Comparison of ENCODE assay signal across 1 cellular context in the genomic region with DNA sequence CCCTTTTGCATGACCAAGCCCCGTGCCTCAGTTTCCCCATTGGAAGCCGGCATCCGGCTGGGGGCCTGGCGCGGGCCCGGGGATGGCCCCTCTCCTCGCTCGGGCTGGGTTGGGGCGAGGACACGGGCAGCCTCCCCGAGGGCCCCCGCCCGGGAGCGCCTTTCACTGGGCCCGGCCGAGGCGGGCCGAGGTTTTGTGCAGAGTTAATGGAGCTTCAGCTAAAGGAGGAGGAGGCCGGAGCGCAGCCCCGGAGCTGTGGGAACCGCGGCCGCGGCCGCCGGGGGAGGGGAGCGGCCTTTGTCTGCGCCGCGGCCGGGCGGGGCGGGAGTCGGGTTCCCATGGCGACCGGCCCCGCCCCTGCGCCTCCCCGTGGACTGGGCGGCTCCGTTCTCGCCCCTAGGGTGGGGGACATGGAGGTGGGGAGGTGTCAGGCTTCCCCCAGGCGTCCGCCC.
A peak's percentile ranks its signal among the peaks of the same experiment; 100 is the strongest.
TF ChIP-seq lines count a peak whose summit lies in the region.

No MANE protein-coding gene starts in this region.

TF ChIP-seq in K562, 482 proteins besides CTCF, POLR2A, EP300 and RAD21 (continues in another document):
- TF ChIP-seq MBD2 (IDR thresholded peaks at IDR 0.05; ENCODE audit: borderline replicate concordance, low read depth) (no peak), ZC3H8 (IDR thresholded peaks at IDR 0.05) (no peak), NRF1 (conservative IDR thresholded peaks at IDR 0.05 in 1 of 2, IDR thresholded peaks at IDR 0.05 in 1 of 2) (peak in 1 of 2 experiments; percentile 24; a peak in 2 of 4 replicates), ZNF124 (CRISPR knock-in tag; IDR thresholded peaks at IDR 0.05) (no peak), LEF1 (IDR thresholded peaks at IDR 0.05) (no peak), POLR3A (IDR thresholded peaks at IDR 0.05; ENCODE audit: borderline replicate concordance, extremely low read depth, insufficient read depth, insufficient read length) (no peak), ZBED1 (IDR thresholded peaks at IDR 0.05) (no peak), NFRKB (IDR thresholded peaks at IDR 0.05; ENCODE audit: low read depth) (no peak), CREM (IDR thresholded peaks at IDR 0.05; ENCODE audit: low read depth) (no peak), MCM7 (IDR thresholded peaks at IDR 0.05) (no peak), GABPB1 (CRISPR knock-in tag; IDR thresholded peaks at IDR 0.05) (no peak), TGIF2 (CRISPR knock-in tag; IDR thresholded peaks at IDR 0.05) (no peak), NR1H2 (CRISPR knock-in tag; IDR thresholded peaks at IDR 0.05) (no peak), EHMT2 (IDR thresholded peaks at IDR 0.05) (no peak), TCF7L2 (IDR thresholded peaks at IDR 0.05; ENCODE audit: low read depth, low read length) (no peak), JUNB (CRISPR knock-in tag; conservative IDR thresholded peaks at IDR 0.05) (no peak), L3MBTL2 (IDR thresholded peaks at IDR 0.05) (no peak), NFE2 (IDR thresholded peaks at IDR 0.05; ENCODE audit: low read depth) (no peak), TCFL5 (CRISPR knock-in tag; conservative IDR thresholded peaks at IDR 0.05) (no peak), ZNF57 (CRISPR knock-in tag; IDR thresholded peaks at IDR 0.05) (no peak), LCOR (CRISPR knock-in tag; IDR thresholded peaks at IDR 0.05) (no peak), PRMT5 (CRISPR knock-in tag; IDR thresholded peaks at IDR 0.05) (no peak), NFXL1 (CRISPR knock-in tag; IDR thresholded peaks at IDR 0.05) (no peak), ASH1L (IDR thresholded peaks at IDR 0.05; ENCODE audit: borderline replicate concordance, low read depth, partially characterized antibody) (no peak), ZNF766 (CRISPR knock-in tag; conservative IDR thresholded peaks at IDR 0.05) (no peak), CUX1 (CRISPR knock-in tag; IDR thresholded peaks at IDR 0.05) (no peak), BRD9 (IDR thresholded peaks at IDR 0.05; ENCODE audit: low read depth, partially characterized antibody) (no peak), SOX6 (IDR thresholded peaks at IDR 0.05) (no peak), RCOR1 (IDR thresholded peaks at IDR 0.05; ENCODE audit: borderline replicate concordance in 1 of 2, low read depth in 2 of 2, low read length in 2 of 2) (peak in 1 of 2 experiments; percentile 36; a peak in 1 of 4 replicates), SMAD4 (CRISPR knock-in tag; conservative IDR thresholded peaks at IDR 0.05) (0 out of 2 replicates have a peak, but pooled peaks have one; percentile 21), YY1 (IDR thresholded peaks at IDR 0.05; ENCODE audit: borderline replicate concordance in 1 of 3, control insufficient read depth in 1 of 3, extremely low read depth in 1 of 3, insufficient read depth in 3 of 3, insufficient read length in 1 of 3, insufficient replicate concordance in 2 of 3, low read depth in 1 of 3, low read length in 2 of 3) (peak in 1 of 3 experiments; percentile 26), RBM22 (IDR thresholded peaks at IDR 0.05; ENCODE audit: low read depth, low read length, poor library complexity, severe bottlenecking) (peak; percentile 46), STAT5A (IDR thresholded peaks at IDR 0.05; ENCODE audit: borderline replicate concordance, low read length) (no peak), ATF3 (IDR thresholded peaks at IDR 0.05) (no peak), ATF3 (CRISPR knock-in tag; conservative IDR thresholded peaks at IDR 0.05) (no peak), ZBTB1 (CRISPR knock-in tag; IDR thresholded peaks at IDR 0.05; ENCODE audit: borderline replicate concordance, low read depth) (no peak), KLF1 (tag; IDR thresholded peaks at IDR 0.05) (peak; percentile 91), GATAD2B (IDR thresholded peaks at IDR 0.05; ENCODE audit: borderline replicate concordance) (0 out of 2 replicates have a peak, but pooled peaks have one; percentile 14), USF1 (CRISPR knock-in tag; IDR thresholded peaks at IDR 0.05) (no peak), TEAD4 (IDR thresholded peaks at IDR 0.05; ENCODE audit: low read length) (no peak), TEAD4 (CRISPR knock-in tag; IDR thresholded peaks at IDR 0.05; ENCODE audit: borderline replicate concordance) (no peak), NONO (IDR thresholded peaks at IDR 0.05; ENCODE audit: low read depth in 2 of 2, low read length in 1 of 2) (0 out of 4 replicates have a peak, but pooled peaks of 1 of the 2 experiments have one; percentile 43)
- TF ChIP-seq, protein P1, sequence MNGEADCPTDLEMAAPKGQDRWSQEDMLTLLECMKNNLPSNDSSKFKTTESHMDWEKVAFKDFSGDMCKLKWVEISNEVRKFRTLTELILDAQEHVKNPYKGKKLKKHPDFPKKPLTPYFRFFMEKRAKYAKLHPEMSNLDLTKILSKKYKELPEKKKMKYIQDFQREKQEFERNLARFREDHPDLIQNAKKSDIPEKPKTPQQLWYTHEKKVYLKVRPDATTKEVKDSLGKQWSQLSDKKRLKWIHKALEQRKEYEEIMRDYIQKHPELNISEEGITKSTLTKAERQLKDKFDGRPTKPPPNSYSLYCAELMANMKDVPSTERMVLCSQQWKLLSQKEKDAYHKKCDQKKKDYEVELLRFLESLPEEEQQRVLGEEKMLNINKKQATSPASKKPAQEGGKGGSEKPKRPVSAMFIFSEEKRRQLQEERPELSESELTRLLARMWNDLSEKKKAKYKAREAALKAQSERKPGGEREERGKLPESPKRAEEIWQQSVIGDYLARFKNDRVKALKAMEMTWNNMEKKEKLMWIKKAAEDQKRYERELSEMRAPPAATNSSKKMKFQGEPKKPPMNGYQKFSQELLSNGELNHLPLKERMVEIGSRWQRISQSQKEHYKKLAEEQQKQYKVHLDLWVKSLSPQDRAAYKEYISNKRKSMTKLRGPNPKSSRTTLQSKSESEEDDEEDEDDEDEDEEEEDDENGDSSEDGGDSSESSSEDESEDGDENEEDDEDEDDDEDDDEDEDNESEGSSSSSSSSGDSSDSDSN (IDR thresholded peaks at IDR 0.05; ENCODE audit: borderline replicate concordance in 1 of 2, low read depth in 2 of 2, low read length in 2 of 2) = peak in 1 of 2 experiments; percentile 80; a peak in 2 of 4 replicates
- TF ChIP-seq, protein P2, sequence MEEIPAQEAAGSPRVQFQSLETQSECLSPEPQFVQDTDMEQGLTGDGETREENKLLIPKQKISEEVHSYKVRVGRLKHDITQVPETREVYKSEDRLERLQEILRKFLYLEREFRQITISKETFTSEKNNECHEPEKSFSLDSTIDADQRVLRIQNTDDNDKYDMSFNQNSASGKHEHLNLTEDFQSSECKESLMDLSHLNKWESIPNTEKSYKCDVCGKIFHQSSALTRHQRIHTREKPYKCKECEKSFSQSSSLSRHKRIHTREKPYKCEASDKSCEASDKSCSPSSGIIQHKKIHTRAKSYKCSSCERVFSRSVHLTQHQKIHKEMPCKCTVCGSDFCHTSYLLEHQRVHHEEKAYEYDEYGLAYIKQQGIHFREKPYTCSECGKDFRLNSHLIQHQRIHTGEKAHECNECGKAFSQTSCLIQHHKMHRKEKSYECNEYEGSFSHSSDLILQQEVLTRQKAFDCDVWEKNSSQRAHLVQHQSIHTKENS (CRISPR knock-in tag; IDR thresholded peaks at IDR 0.05) = no peak
- TF ChIP-seq, protein P3, sequence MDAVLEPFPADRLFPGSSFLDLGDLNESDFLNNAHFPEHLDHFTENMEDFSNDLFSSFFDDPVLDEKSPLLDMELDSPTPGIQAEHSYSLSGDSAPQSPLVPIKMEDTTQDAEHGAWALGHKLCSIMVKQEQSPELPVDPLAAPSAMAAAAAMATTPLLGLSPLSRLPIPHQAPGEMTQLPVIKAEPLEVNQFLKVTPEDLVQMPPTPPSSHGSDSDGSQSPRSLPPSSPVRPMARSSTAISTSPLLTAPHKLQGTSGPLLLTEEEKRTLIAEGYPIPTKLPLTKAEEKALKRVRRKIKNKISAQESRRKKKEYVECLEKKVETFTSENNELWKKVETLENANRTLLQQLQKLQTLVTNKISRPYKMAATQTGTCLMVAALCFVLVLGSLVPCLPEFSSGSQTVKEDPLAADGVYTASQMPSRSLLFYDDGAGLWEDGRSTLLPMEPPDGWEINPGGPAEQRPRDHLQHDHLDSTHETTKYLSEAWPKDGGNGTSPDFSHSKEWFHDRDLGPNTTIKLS (IDR thresholded peaks at IDR 0.05; ENCODE audit: borderline replicate concordance, low read depth) = no peak
- TF ChIP-seq, protein P4, sequence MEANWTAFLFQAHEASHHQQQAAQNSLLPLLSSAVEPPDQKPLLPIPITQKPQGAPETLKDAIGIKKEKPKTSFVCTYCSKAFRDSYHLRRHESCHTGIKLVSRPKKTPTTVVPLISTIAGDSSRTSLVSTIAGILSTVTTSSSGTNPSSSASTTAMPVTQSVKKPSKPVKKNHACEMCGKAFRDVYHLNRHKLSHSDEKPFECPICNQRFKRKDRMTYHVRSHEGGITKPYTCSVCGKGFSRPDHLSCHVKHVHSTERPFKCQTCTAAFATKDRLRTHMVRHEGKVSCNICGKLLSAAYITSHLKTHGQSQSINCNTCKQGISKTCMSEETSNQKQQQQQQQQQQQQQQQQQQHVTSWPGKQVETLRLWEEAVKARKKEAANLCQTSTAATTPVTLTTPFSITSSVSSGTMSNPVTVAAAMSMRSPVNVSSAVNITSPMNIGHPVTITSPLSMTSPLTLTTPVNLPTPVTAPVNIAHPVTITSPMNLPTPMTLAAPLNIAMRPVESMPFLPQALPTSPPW (CRISPR knock-in tag; IDR thresholded peaks at IDR 0.05) = peak; percentile 62
- TF ChIP-seq, protein P5, sequence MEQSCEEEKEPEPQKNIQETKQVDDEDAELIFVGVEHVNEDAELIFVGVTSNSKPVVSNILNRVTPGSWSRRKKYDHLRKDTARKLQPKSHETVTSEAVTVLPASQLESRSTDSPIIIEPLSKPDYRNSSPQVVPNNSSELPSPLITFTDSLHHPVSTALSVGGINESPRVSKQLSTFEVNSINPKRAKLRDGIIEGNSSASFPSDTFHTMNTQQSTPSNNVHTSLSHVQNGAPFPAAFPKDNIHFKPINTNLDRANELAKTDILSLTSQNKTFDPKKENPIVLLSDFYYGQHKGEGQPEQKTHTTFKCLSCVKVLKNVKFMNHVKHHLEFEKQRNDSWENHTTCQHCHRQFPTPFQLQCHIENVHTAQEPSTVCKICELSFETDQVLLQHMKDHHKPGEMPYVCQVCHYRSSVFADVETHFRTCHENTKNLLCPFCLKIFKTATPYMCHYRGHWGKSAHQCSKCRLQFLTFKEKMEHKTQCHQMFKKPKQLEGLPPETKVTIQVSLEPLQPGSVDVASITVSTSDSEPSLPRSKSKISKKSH (CRISPR knock-in tag; IDR thresholded peaks at IDR 0.05) = no peak
- TF ChIP-seq, protein P6, sequence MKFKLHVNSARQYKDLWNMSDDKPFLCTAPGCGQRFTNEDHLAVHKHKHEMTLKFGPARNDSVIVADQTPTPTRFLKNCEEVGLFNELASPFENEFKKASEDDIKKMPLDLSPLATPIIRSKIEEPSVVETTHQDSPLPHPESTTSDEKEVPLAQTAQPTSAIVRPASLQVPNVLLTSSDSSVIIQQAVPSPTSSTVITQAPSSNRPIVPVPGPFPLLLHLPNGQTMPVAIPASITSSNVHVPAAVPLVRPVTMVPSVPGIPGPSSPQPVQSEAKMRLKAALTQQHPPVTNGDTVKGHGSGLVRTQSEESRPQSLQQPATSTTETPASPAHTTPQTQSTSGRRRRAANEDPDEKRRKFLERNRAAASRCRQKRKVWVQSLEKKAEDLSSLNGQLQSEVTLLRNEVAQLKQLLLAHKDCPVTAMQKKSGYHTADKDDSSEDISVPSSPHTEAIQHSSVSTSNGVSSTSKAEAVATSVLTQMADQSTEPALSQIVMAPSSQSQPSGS (CRISPR knock-in tag; IDR thresholded peaks at IDR 0.05) = no peak
